In genomic region chr12:69569236-69569635, GRCh38 we compare ENCODE assay signal across 18 cellular contexts. TPM values are rescaled to one million over a fixed set of nuclear protein-coding genes. Genes with fewer than 3 reads are reported as not detected.
A peak's percentile ranks its signal among the peaks of the same experiment; 100 is the strongest.
DNase-seq lines count a peak whose midpoint lies in the region; ATAC-seq and TF ChIP-seq lines count a peak whose summit lies in the region.
"Had no signal": no experiment of that assay in that cellular context is flagged by ENCODE, and none has a peak within 500 bp of the region (broad histone marks: within the 10 kb centered on the region; RNA-seq: fewer than 3 reads in every experiment).

No MANE protein-coding gene starts in this region.

- no peaks in the 10 kb centered on the region for H3K27me3 Mint-ChIP-seq in activated CD4-positive, alpha-beta T cell treated with anti-CD3 and anti-CD28 coated beads for 36 hours

- TF ChIP-seq CTCF in choroid plexus epithelial cell (conservative IDR thresholded peaks at IDR 0.05; ENCODE audit: low read depth, low read length) (no peak), psoas muscle (IDR thresholded peaks at IDR 0.05) (no peak)

- peaks cover 16% of the 10 kb centered on the region for H3K4me1 Mint-ChIP-seq in activated CD4-positive, alpha-beta T cell treated with anti-CD3 and anti-CD28 coated beads for 36 hours

- no peak for ATAC-seq in activated CD4-positive, alpha-beta T cell treated with anti-CD3 and anti-CD28 coated beads for 36 hours
- peak; percentile 41 to 76 (median 54) for ATAC-seq in psoas muscle
- ATAC-seq: GM12878 had no signal

- WGBS in psoas muscle, 3 donors: 51 to 74% (median 67%) methylated on average over 4 of the region's 4 CpGs

- intact Hi-C loops in activated CD4-positive, alpha-beta T cell treated with anti-CD3 and anti-CD28 coated beads for 36 hours (cut with DNase I, micrococcal nuclease): no loop called here
- intact Hi-C loops in psoas muscle (cut with DNase I): loop anchor here (5.0 kb wide), 1 partner anchor 152 kb away; no protein-coding TSS in a partner anchor

- H3K27ac ChIP-seq in psoas muscle: peak overlapping the region; percentile 36
- H3K27ac ChIP-seq: 22Rv1, thoracic aorta had no signal

- H3K27me3 ChIP-seq in psoas muscle (ENCODE audit: insufficient read depth in 3 of 3, low read length in 2 of 3): no peaks in the 10 kb centered on the region

- no peak for DNase-seq in activated CD4-positive, alpha-beta T cell treated with anti-CD3 and anti-CD28 coated beads for 36 hours
- no peak for DNase-seq in activated CD4-positive, alpha-beta T cell treated with anti-CD3 and anti-CD28 coated beads for 1 hour
- DNase-seq in NCI-H226 (peak; percentile 53), choroid plexus epithelial cell (ENCODE audit: low read depth) (peak; percentile 31), psoas muscle (no peak), HT-29 (ENCODE audit: low spot score) (no peak), OCI-M2 (lab: John Stamatoyannopoulos, UW; ENCODE audit: unreplicated experiment) (no peak)
- no peak for DNase-seq in stimulated activated naive CD4-positive, alpha-beta T cell (lab: John Stamatoyannopoulos, UW)
- DNase-seq: activated CD4-positive, CD25-positive, alpha-beta regulatory T cell; cerebellar nuclear complex; NCI-H1436; small intestine had no signal

- peaks cover 19% of the 10 kb centered on the region for H3K36me3 Mint-ChIP-seq in activated CD4-positive, alpha-beta T cell treated with anti-CD3 and anti-CD28 coated beads for 36 hours (ENCODE audit: low read depth)

- H3K36me3 ChIP-seq in psoas muscle (ENCODE audit: insufficient read depth in 1 of 2, low read depth in 1 of 2): peaks cover 0 to 69% of the 10 kb centered on the region in 2 donors

- no peak overlapping the region for H3K4me3 Mint-ChIP-seq in activated CD4-positive, alpha-beta T cell treated with anti-CD3 and anti-CD28 coated beads for 36 hours
- H3K4me3 Mint-ChIP-seq: activated T-helper 1 cell treated with anti-CD3 and anti-CD28 coated beads, Interleukin-12 subunit alpha, Interleukin-12 subunit beta, Interleukin-2, Interleukin-4 antibody, amounts not matched to agents 30 ng/mL and 10 ng/mL and 1 ng/mL, durations not matched to agents 14 hours and 24 hours and 36 hours had no signal

- no peaks in the 10 kb centered on the region for H3K9me3 ChIP-seq in psoas muscle
- H3K9me3 ChIP-seq: thoracic aorta had no signal

- POLR2A ChIA-PET in activated CD4-positive, alpha-beta T cell treated with anti-CD3 and anti-CD28 coated beads for 36 hours (lab: Charles Lee): interaction anchor here (0.6 kb wide), 2 partner anchors 26 to 99 kb away, joined by 3 to 6 read pairs; partner anchors contain the start of gene FRS2

- CTCF ChIA-PET in activated CD4-positive, alpha-beta T cell treated with anti-CD3 and anti-CD28 coated beads for 36 hours (lab: Charles Lee): interaction anchor here (0.6 to 4.4 kb wide), 9 partner anchors 10 to 278 kb away, joined by 3 to 33 read pairs (median 12); partner anchors contain the start of gene CCT2

- H3K4me1 ChIP-seq in psoas muscle: peaks cover 4% of the 10 kb centered on the region

- H3K9me3 Mint-ChIP-seq in activated CD4-positive, alpha-beta T cell treated with anti-CD3 and anti-CD28 coated beads for 36 hours (ENCODE audit: low read depth): no peaks in the 10 kb centered on the region
- H3K9me3 Mint-ChIP-seq: activated T-helper 1 cell treated with anti-CD3 and anti-CD28 coated beads, Interleukin-12 subunit alpha, Interleukin-12 subunit beta, Interleukin-2, Interleukin-4 antibody, amounts not matched to agents 30 ng/mL and 10 ng/mL and 1 ng/mL, durations not matched to agents 14 hours and 24 hours and 36 hours had no signal

- peak overlapping the region; percentile 52 for H3K27ac Mint-ChIP-seq in activated CD4-positive, alpha-beta T cell treated with anti-CD3 and anti-CD28 coated beads for 36 hours
- H3K27ac Mint-ChIP-seq: activated T-helper 1 cell treated with anti-CD3 and anti-CD28 coated beads, Interleukin-12 subunit alpha, Interleukin-12 subunit beta, Interleukin-2, Interleukin-4 antibody, amounts not matched to agents 30 ng/mL and 10 ng/mL and 1 ng/mL, durations not matched to agents 14 hours and 24 hours and 36 hours had no signal

- H3K4me3 ChIP-seq in choroid plexus epithelial cell (ENCODE audit: low read depth, low read length): no peak overlapping the region
- H3K4me3 ChIP-seq in psoas muscle: no peak overlapping the region
- H3K4me3 ChIP-seq: GM12878, thoracic aorta had no signal

RNA-seq across cellular contexts. Expression of gene CCT2, which starts 16.0 kb away (rescaled TPM):
- total RNA-seq in activated CD4-positive, alpha-beta T cell treated with anti-CD3 and anti-CD28 coated beads for 36 hours: 100 to 1,000 TPM; 293 to 360 TPM
- 100 to 1,000 TPM in 3 of 4 donors, 10 to 100 TPM in 1; 96.9 to 190 (median 149) TPM for total RNA-seq in psoas muscle
- 100 to 1,000 TPM; 129 to 353 (median 199) TPM for polyA plus RNA-seq in psoas muscle
- 208 and 228 TPM in 2 replicates for total RNA-seq in HT-29 (2014; rRNA removed; shearing (Covaris generic))

RNA-seq across cellular contexts. Expression of gene LRRC10, which starts 41.5 kb away (rescaled TPM):
- total RNA-seq in activated CD4-positive, alpha-beta T cell treated with anti-CD3 and anti-CD28 coated beads for 36 hours: not detected
- not detected for total RNA-seq in psoas muscle
- polyA plus RNA-seq in psoas muscle: under 1 TPM in 1 of 3 donors, not detected in 2; 0.03 TPM
- total RNA-seq in HT-29 (2014; rRNA removed; shearing (Covaris generic)): not detected in 2 replicates
- total RNA-seq: activated T-helper 1 cell treated with anti-CD3 and anti-CD28 coated beads, Interleukin-12 subunit alpha, Interleukin-12 subunit beta, Interleukin-2, Interleukin-4 antibody, amounts not matched to agents 30 ng/mL and 10 ng/mL and 1 ng/mL, durations not matched to agents 14 hours and 24 hours and 36 hours; GM12878; SK-MEL-5; thoracic aorta had no signal
- polyA plus RNA-seq: GM12878, neural cell, small intestine had no signal

Comparison
In these comparisons a context has a peak if more than half of its experiments do, and no peak if none do; other contexts are left out.
1. DNase-seq: peak in NCI-H226 (single experiment) and choroid plexus epithelial cell (single experiment); none in activated CD4-positive, alpha-beta T cell treated with anti-CD3 and anti-CD28 coated beads for 36 hours (single experiment), activated CD4-positive, alpha-beta T cell treated with anti-CD3 and anti-CD28 coated beads for 1 hour (single experiment), psoas muscle (0 of 2), HT-29 (single experiment), stimulated activated naive CD4-positive, alpha-beta T cell (0 of 6) and OCI-M2 (single experiment).
2. intact Hi-C loops: an anchor here in psoas muscle (5.0 kb wide); none called in activated CD4-positive, alpha-beta T cell treated with anti-CD3 and anti-CD28 coated beads for 36 hours.